In the genomic region with DNA sequence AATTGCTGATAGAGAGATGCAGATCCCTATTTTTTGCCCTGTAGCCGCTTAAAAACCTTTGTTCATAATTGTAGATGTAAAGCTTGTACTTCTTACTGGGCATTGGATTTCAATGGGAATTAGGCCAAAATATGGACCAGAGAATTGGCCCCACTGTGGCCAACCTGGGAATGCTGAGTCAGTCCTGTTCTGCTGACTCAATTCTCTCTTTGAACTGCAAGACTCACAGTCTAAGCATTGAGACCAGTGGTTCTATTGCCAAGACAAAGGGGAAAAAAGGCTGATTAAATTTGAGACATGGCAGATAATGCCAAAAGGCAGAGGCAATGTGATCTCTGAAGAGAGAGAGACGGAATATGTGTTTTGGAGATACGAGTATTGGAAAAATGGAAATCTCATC, we compare ENCODE assay signal across 11 cellular contexts.
DNase-seq lines count a peak whose midpoint lies in the region; ATAC-seq and TF ChIP-seq lines count a peak whose summit lies in the region.
"Had no signal": no experiment of that assay in that cellular context is flagged by ENCODE, and none has a peak within 500 bp of the region (broad histone marks: within the 10 kb centered on the region; RNA-seq: fewer than 3 reads in every experiment).

No MANE protein-coding gene starts in this region.

- CTCF ChIA-PET in activated CD8-positive, alpha-beta T cell treated with anti-CD3 and anti-CD28 coated beads, Interleukin-2, amount 10 ng/mL, durations not matched to agents 7 days and 5 days (lab: Charles Lee), result interaction anchor here (1.0 to 7.9 kb wide), 17 partner anchors 12 to 191 kb away, joined by 3 to 77 read pairs (median 5); a partner anchor contains a TSS

- POLR2A ChIA-PET in activated CD8-positive, alpha-beta T cell treated with anti-CD3 and anti-CD28 coated beads, Interleukin-2, amount 10 ng/mL, durations not matched to agents 7 days and 5 days (lab: Charles Lee), result no interaction called here

- no peaks in the 10 kb centered on the region for H3K27me3 ChIP-seq in right atrium auricular region
- no peaks in the 10 kb centered on the region for H3K27me3 ChIP-seq in colonic mucosa
- H3K27me3 ChIP-seq in muscle layer of colon (ENCODE audit: control insufficient read depth in 1 of 2, insufficient read depth in 2 of 2, low read length in 2 of 2), result no peaks in the 10 kb centered on the region
- H3K27me3 ChIP-seq: neutrophil had no signal

- peaks cover 2% of the 10 kb centered on the region for H3K27me3 Mint-ChIP-seq in activated CD8-positive, alpha-beta T cell treated with anti-CD3 and anti-CD28 coated beads, Interleukin-2, amount 10 ng/mL, durations not matched to agents 7 days and 5 days (ENCODE audit: low read depth)
- H3K27me3 Mint-ChIP-seq: central memory CD8-positive, alpha-beta T cell had no signal

- H3K9me3 Mint-ChIP-seq in activated CD8-positive, alpha-beta T cell treated with anti-CD3 and anti-CD28 coated beads, Interleukin-2, amount 10 ng/mL, durations not matched to agents 7 days and 5 days (ENCODE audit: insufficient read depth), result no peaks in the 10 kb centered on the region
- H3K9me3 Mint-ChIP-seq: central memory CD8-positive, alpha-beta T cell had no signal

- H3K4me1 Mint-ChIP-seq in activated CD8-positive, alpha-beta T cell treated with anti-CD3 and anti-CD28 coated beads, Interleukin-2, amount 10 ng/mL, durations not matched to agents 7 days and 5 days (ENCODE audit: low read depth), result peaks cover 23% of the 10 kb centered on the region

- no peak overlapping the region for H3K27ac Mint-ChIP-seq in activated CD8-positive, alpha-beta T cell treated with anti-CD3 and anti-CD28 coated beads, Interleukin-2, amount 10 ng/mL, durations not matched to agents 7 days and 5 days

- no peak for ATAC-seq in activated CD8-positive, alpha-beta T cell treated with anti-CD3 and anti-CD28 coated beads, Interleukin-2, amount 10 ng/mL, durations not matched to agents 7 days and 5 days

- H3K36me3 ChIP-seq in right atrium auricular region (no peaks in the 10 kb centered on the region), colonic mucosa (no peaks in the 10 kb centered on the region), muscle layer of colon (ENCODE audit: insufficient read depth, low read length) (no peaks in the 10 kb centered on the region)
- H3K36me3 ChIP-seq: neutrophil had no signal

- H3K4me1 ChIP-seq in right atrium auricular region (peaks cover 0 to 45% of the 10 kb centered on the region in 2 donors), colonic mucosa (peaks cover 14% of the 10 kb centered on the region), muscle layer of colon (ENCODE audit: insufficient read depth, low read length) (peaks cover 33% of the 10 kb centered on the region)

- H3K9me3 ChIP-seq in right atrium auricular region, result no peaks in the 10 kb centered on the region
- no peaks in the 10 kb centered on the region for H3K9me3 ChIP-seq in colonic mucosa
- no peaks in the 10 kb centered on the region for H3K9me3 ChIP-seq in muscle layer of colon (ENCODE audit: low read length)
- H3K9me3 ChIP-seq: neutrophil had no signal

- H3K4me3 Mint-ChIP-seq in activated CD8-positive, alpha-beta T cell treated with anti-CD3 and anti-CD28 coated beads, Interleukin-2, amount 10 ng/mL, durations not matched to agents 7 days and 5 days, result no peak overlapping the region
- H3K4me3 Mint-ChIP-seq: central memory CD8-positive, alpha-beta T cell had no signal

- H3K9ac ChIP-seq in colonic mucosa (ENCODE audit: low read depth in 2 of 2, low read length in 2 of 2) (peak overlapping the region in 1 of 2 donors; percentile 7), muscle layer of colon (ENCODE audit: low read length) (no peak overlapping the region)

- TF ChIP-seq CTCF in right atrium auricular region (IDR thresholded peaks at IDR 0.05) (no peak), colonic mucosa (IDR thresholded peaks at IDR 0.05) (no peak)

- no peak for DNase-seq in right atrium auricular region (ENCODE audit: low spot score)
- no peak for DNase-seq in cardiac septum (ENCODE audit: low spot score)
- DNase-seq in colonic mucosa, result no peak
- DNase-seq in NCI-H1048 (lab: John Stamatoyannopoulos, UW), result no peak
- DNase-seq in activated CD8-positive, alpha-beta T cell treated with anti-CD3 and anti-CD28 coated beads, Interleukin-2, amount 10 ng/mL, durations not matched to agents 7 days and 5 days, result no peak
- DNase-seq in NCI-H446 (lab: John Stamatoyannopoulos, UW), result no peak
- no peak for DNase-seq in NCI-H2227 (lab: John Stamatoyannopoulos, UW; ENCODE audit: unreplicated experiment)
- DNase-seq: NCI-H2029 had no signal

- intact Hi-C loops in cardiac septum (cut with DNase I), result no loop called here
- intact Hi-C loops in colonic mucosa (cut with DNase I), result loop anchor here (10.0 kb wide), 1 partner anchor 138 kb away; no protein-coding TSS in a partner anchor

- peak overlapping the region; percentile 16 to 78 for H3K27ac ChIP-seq in right atrium auricular region
- peak overlapping the region; percentile 65 for H3K27ac ChIP-seq in colonic mucosa
- H3K27ac ChIP-seq in muscle layer of colon (ENCODE audit: low read depth, low read length), result peak overlapping the region; percentile 21
- H3K27ac ChIP-seq: neutrophil had no signal

- no peaks in the 10 kb centered on the region for H3K36me3 Mint-ChIP-seq in activated CD8-positive, alpha-beta T cell treated with anti-CD3 and anti-CD28 coated beads, Interleukin-2, amount 10 ng/mL, durations not matched to agents 7 days and 5 days (ENCODE audit: low read depth)

- H3K4me3 ChIP-seq in right atrium auricular region (no peak overlapping the region), colonic mucosa (no peak overlapping the region), muscle layer of colon (ENCODE audit: low read depth in 1 of 2, low read length in 2 of 2) (no peak overlapping the region)
